14 cellular contexts compared by ENCODE assay signal in the genomic region with DNA sequence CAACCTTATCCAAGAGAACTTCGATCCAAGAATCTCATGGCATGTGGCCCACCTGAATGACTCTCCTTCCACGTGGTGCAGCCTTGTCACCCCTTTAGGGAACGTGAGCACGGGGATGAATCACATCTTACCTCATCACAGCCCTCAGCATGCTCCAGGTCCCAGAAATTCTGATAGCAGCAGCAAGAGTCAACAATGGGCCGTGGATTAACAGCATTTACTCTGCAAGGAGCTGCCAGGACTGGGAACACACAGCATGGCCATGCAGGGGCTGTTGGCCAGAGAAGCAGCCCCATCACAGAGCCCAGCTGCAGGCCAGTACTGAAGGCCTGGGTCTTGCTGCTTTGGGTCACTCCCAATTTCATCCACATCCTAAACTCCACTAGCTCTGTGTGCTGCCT.
DNase-seq lines count a peak whose midpoint lies in the region; FAIRE-seq and TF ChIP-seq lines count a peak whose summit lies in the region.
"Had no signal": no experiment of that assay in that cellular context is flagged by ENCODE, and none has a peak within 500 bp of the region (broad histone marks: within the 10 kb centered on the region; RNA-seq: fewer than 3 reads in every experiment).

No MANE protein-coding gene starts in this region.

- no peaks in the 10 kb centered on the region for H3K9me3 Mint-ChIP-seq in activated T-cell treated with anti-CD3 and anti-CD28 coated beads, Interleukin-2, amount 50 U/mL, for 24 hours
- no peaks in the 10 kb centered on the region for H3K9me3 Mint-ChIP-seq in nephron
- H3K9me3 Mint-ChIP-seq: activated naive CD4-positive, alpha-beta T cell treated with anti-CD3 and anti-CD28 coated beads, Interleukin-2, amount 10 ng/mL, durations not matched to agents 7 days and 5 days; H9; memory B cell had no signal

- no peak for FAIRE-seq in GM19239 (lab: Jason Lieb, UNC)

- no peak for TF ChIP-seq CTCF in fibroblast of the aortic adventitia (IDR thresholded peaks at IDR 0.05; ENCODE audit: insufficient read depth, low read length)
- TF ChIP-seq CTCF in nephron (IDR thresholded peaks at IDR 0.05; ENCODE audit: unreplicated experiment in 3 of 3): no peak

- peaks cover 27% of the 10 kb centered on the region for H3K27me3 Mint-ChIP-seq in activated T-cell treated with anti-CD3 and anti-CD28 coated beads, Interleukin-2, amount 50 U/mL, for 24 hours
- H3K27me3 Mint-ChIP-seq in nephron (ENCODE audit: low read depth): peaks cover 16% of the 10 kb centered on the region

- no peak overlapping the region for H3K4me3 ChIP-seq in fibroblast of the aortic adventitia (ENCODE audit: low read depth, low read length)
- H3K4me3 ChIP-seq: thyroid gland had no signal

- no peak overlapping the region for H3K27ac Mint-ChIP-seq in activated T-cell treated with anti-CD3 and anti-CD28 coated beads, Interleukin-2, amount 50 U/mL, for 24 hours
- H3K27ac Mint-ChIP-seq in nephron: peak overlapping the region in 2 of 3 experiments; percentile 15 to 78
- H3K27ac Mint-ChIP-seq: activated naive CD4-positive, alpha-beta T cell treated with anti-CD3 and anti-CD28 coated beads, Interleukin-2, amount 10 ng/mL, durations not matched to agents 7 days and 5 days; H9; memory B cell had no signal

- no peaks in the 10 kb centered on the region for H3K36me3 Mint-ChIP-seq in activated T-cell treated with anti-CD3 and anti-CD28 coated beads, Interleukin-2, amount 50 U/mL, for 24 hours (ENCODE audit: low read depth)
- H3K36me3 Mint-ChIP-seq in nephron (ENCODE audit: low read depth): no peaks in the 10 kb centered on the region
- H3K36me3 Mint-ChIP-seq: activated naive CD4-positive, alpha-beta T cell treated with anti-CD3 and anti-CD28 coated beads, Interleukin-2, amount 10 ng/mL, durations not matched to agents 7 days and 5 days; memory B cell had no signal

- no peak overlapping the region for H3K4me3 Mint-ChIP-seq in activated T-cell treated with anti-CD3 and anti-CD28 coated beads, Interleukin-2, amount 50 U/mL, for 24 hours
- no peak overlapping the region for H3K4me3 Mint-ChIP-seq in nephron
- H3K4me3 Mint-ChIP-seq: activated naive CD4-positive, alpha-beta T cell treated with anti-CD3 and anti-CD28 coated beads, Interleukin-2, amount 10 ng/mL, durations not matched to agents 7 days and 5 days; H9; memory B cell had no signal

- H3K4me1 Mint-ChIP-seq in activated T-cell treated with anti-CD3 and anti-CD28 coated beads, Interleukin-2, amount 50 U/mL, for 24 hours (ENCODE audit: low read depth): peaks cover 3% of the 10 kb centered on the region
- peaks cover 75% of the 10 kb centered on the region for H3K4me1 Mint-ChIP-seq in nephron

- peak; percentile 2 for DNase-seq in activated T-cell treated with anti-CD3 and anti-CD28 coated beads, Interleukin-2, amount 50 U/mL, for 24 hours
- DNase-seq in activated T-cell treated with anti-CD3 and anti-CD28 coated beads, Interleukin-2, amount 50 U/mL, for 48 hours: no peak
- DNase-seq in fibroblast of the aortic adventitia (ENCODE audit: low read depth): peak; percentile 95
- no peak for DNase-seq in iPS-NIHi11 (ENCODE audit: low spot score)
- DNase-seq in NCI-H226: no peak
- DNase-seq in GM19239 (ENCODE audit: insufficient read length, low spot score): no peak
- no peak for DNase-seq in occipital lobe (lab: John Stamatoyannopoulos, UW)
- DNase-seq: activated CD4-positive, alpha-beta T cell treated with anti-CD3 and anti-CD28 coated beads, Interleukin-2, amount 50 U/mL, for 48 hours; activated naive CD4-positive, alpha-beta T cell treated with anti-CD3 and anti-CD28 coated beads, Interleukin-2, amount 10 ng/mL, durations not matched to agents 7 days and 5 days; H9; T-helper 2 cell; thyroid gland had no signal

Comparison
In these comparisons a context has a peak if more than half of its experiments do, and no peak if none do; other contexts are left out.
1. DNase-seq: peak in activated T-cell treated with anti-CD3 and anti-CD28 coated beads, Interleukin-2, amount 50 U/mL, for 24 hours (single experiment) and fibroblast of the aortic adventitia (single experiment); none in activated T-cell treated with anti-CD3 and anti-CD28 coated beads, Interleukin-2, amount 50 U/mL, for 48 hours (0 of 2), iPS-NIHi11 (single experiment), NCI-H226 (single experiment), GM19239 (single experiment) and occipital lobe (single experiment).